ENCODE assay signal across 1 cellular context in genomic region chr17:28571255-28572122, GRCh38.
TF ChIP-seq lines count a peak whose summit lies in the region.

PIGS (minus strand) TSS chr17:28571524; CDS start chr17:28571496, 28 bp downstream.

TF ChIP-seq in HEK293, 187 proteins besides CTCF, POLR2A, EP300 and RAD21 (continued from another document and continues in another):
- no peak for TF ChIP-seq ZNF221 (tag by site-specific recombination; IDR thresholded peaks at IDR 0.05; ENCODE audit: borderline replicate concordance)
- TF ChIP-seq KLF16 (tag by site-specific recombination; IDR thresholded peaks at IDR 0.05): 0 out of 2 replicates have a peak, but pooled peaks have one; percentile 34
- no peak for TF ChIP-seq MYNN (tag by site-specific recombination; IDR thresholded peaks at IDR 0.05; ENCODE audit: borderline replicate concordance)
- TF ChIP-seq ZSCAN5A (tag by site-specific recombination; IDR thresholded peaks at IDR 0.05): no peak
- no peak for TF ChIP-seq ZNF473 (tag by site-specific recombination; IDR thresholded peaks at IDR 0.05)
- TF ChIP-seq, protein P1, sequence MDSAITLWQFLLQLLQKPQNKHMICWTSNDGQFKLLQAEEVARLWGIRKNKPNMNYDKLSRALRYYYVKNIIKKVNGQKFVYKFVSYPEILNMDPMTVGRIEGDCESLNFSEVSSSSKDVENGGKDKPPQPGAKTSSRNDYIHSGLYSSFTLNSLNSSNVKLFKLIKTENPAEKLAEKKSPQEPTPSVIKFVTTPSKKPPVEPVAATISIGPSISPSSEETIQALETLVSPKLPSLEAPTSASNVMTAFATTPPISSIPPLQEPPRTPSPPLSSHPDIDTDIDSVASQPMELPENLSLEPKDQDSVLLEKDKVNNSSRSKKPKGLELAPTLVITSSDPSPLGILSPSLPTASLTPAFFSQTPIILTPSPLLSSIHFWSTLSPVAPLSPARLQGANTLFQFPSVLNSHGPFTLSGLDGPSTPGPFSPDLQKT (IDR thresholded peaks at IDR 0.05; ENCODE audit: borderline replicate concordance, low read depth, low read length): no peak; the same call in 1 of the 2 replicates
- TF ChIP-seq, protein P2, sequence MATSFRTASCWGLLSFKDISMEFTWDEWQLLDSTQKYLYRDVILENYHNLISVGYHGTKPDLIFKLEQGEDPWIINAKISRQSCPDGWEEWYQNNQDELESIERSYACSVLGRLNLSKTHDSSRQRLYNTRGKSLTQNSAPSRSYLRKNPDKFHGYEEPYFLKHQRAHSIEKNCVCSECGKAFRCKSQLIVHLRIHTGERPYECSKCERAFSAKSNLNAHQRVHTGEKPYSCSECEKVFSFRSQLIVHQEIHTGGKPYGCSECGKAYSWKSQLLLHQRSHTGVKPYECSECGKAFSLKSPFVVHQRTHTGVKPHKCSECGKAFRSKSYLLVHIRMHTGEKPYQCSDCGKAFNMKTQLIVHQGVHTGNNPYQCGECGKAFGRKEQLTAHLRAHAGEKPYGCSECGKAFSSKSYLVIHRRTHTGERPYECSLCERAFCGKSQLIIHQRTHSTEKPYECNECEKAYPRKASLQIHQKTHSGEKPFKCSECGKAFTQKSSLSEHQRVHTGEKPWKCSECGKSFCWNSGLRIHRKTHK (tag by site-specific recombination; IDR thresholded peaks at IDR 0.05): no peak
- no peak for TF ChIP-seq ZNF654 (tag by site-specific recombination; IDR thresholded peaks at IDR 0.05; ENCODE audit: low read depth)
- peak; percentile 33; the same call in 1 of the 2 replicates for TF ChIP-seq ZNF76 (tag by site-specific recombination; IDR thresholded peaks at IDR 0.05; ENCODE audit: borderline replicate concordance, low read depth)
- TF ChIP-seq ZNF416 (tag by site-specific recombination; IDR thresholded peaks at IDR 0.05): no peak
- no peak for TF ChIP-seq ZNF792 (tag by site-specific recombination; IDR thresholded peaks at IDR 0.05)
- TF ChIP-seq ZNF558 (tag by site-specific recombination; IDR thresholded peaks at IDR 0.05): no peak
- TF ChIP-seq ZNF341 (tag by site-specific recombination; IDR thresholded peaks at IDR 0.05; ENCODE audit: low read depth): peak; percentile 30; the same call in 1 of the 2 replicates
- peak; percentile 64; the same call in 1 of the 2 replicates for TF ChIP-seq ZEB2 (tag by site-specific recombination; IDR thresholded peaks at IDR 0.05)
- TF ChIP-seq ZNF610 (tag by site-specific recombination; IDR thresholded peaks at IDR 0.05; ENCODE audit: borderline replicate concordance): 0 out of 2 replicates have a peak, but pooled peaks have one; percentile 20
- TF ChIP-seq BCL11A (tag by site-specific recombination; IDR thresholded peaks at IDR 0.05; ENCODE audit: low read depth): no peak
- TF ChIP-seq ZNF138 (tag by site-specific recombination; IDR thresholded peaks at IDR 0.05; ENCODE audit: borderline replicate concordance): no peak
- no peak for TF ChIP-seq ZNF768 (tag by site-specific recombination; IDR thresholded peaks at IDR 0.05)
- TF ChIP-seq ZNF623 (tag by site-specific recombination; IDR thresholded peaks at IDR 0.05): no peak
- TF ChIP-seq ZNF544 (tag by site-specific recombination; IDR thresholded peaks at IDR 0.05): no peak
- TF ChIP-seq, protein P3, sequence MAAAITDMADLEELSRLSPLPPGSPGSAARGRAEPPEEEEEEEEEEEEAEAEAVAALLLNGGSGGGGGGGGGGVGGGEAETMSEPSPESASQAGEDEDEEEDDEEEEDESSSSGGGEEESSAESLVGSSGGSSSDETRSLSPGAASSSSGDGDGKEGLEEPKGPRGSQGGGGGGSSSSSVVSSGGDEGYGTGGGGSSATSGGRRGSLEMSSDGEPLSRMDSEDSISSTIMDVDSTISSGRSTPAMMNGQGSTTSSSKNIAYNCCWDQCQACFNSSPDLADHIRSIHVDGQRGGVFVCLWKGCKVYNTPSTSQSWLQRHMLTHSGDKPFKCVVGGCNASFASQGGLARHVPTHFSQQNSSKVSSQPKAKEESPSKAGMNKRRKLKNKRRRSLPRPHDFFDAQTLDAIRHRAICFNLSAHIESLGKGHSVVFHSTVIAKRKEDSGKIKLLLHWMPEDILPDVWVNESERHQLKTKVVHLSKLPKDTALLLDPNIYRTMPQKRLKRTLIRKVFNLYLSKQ (tag by site-specific recombination; IDR thresholded peaks at IDR 0.05; ENCODE audit: borderline replicate concordance): no peak
- peak; percentile 28; the same call in 1 of the 2 replicates for TF ChIP-seq ZNF449 (tag by site-specific recombination; IDR thresholded peaks at IDR 0.05)
- TF ChIP-seq, protein P4, sequence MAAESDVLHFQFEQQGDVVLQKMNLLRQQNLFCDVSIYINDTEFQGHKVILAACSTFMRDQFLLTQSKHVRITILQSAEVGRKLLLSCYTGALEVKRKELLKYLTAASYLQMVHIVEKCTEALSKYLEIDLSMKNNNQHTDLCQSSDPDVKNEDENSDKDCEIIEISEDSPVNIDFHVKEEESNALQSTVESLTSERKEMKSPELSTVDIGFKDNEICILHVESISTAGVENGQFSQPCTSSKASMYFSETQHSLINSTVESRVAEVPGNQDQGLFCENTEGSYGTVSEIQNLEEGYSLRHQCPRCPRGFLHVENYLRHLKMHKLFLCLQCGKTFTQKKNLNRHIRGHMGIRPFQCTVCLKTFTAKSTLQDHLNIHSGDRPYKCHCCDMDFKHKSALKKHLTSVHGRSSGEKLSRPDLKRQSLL (tag by site-specific recombination; IDR thresholded peaks at IDR 0.05): no peak
- TF ChIP-seq, protein P5, sequence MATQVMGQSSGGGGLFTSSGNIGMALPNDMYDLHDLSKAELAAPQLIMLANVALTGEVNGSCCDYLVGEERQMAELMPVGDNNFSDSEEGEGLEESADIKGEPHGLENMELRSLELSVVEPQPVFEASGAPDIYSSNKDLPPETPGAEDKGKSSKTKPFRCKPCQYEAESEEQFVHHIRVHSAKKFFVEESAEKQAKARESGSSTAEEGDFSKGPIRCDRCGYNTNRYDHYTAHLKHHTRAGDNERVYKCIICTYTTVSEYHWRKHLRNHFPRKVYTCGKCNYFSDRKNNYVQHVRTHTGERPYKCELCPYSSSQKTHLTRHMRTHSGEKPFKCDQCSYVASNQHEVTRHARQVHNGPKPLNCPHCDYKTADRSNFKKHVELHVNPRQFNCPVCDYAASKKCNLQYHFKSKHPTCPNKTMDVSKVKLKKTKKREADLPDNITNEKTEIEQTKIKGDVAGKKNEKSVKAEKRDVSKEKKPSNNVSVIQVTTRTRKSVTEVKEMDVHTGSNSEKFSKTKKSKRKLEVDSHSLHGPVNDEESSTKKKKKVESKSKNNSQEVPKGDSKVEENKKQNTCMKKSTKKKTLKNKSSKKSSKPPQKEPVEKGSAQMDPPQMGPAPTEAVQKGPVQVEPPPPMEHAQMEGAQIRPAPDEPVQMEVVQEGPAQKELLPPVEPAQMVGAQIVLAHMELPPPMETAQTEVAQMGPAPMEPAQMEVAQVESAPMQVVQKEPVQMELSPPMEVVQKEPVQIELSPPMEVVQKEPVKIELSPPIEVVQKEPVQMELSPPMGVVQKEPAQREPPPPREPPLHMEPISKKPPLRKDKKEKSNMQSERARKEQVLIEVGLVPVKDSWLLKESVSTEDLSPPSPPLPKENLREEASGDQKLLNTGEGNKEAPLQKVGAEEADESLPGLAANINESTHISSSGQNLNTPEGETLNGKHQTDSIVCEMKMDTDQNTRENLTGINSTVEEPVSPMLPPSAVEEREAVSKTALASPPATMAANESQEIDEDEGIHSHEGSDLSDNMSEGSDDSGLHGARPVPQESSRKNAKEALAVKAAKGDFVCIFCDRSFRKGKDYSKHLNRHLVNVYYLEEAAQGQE (tag by site-specific recombination; IDR thresholded peaks at IDR 0.05): 0 out of 2 replicates have a peak, but pooled peaks have one; percentile 16
- no peak for TF ChIP-seq ZNF169 (tag by site-specific recombination; IDR thresholded peaks at IDR 0.05)
- peak; percentile 88 for TF ChIP-seq ZNF366 (tag by site-specific recombination; conservative IDR thresholded peaks at IDR 0.05)
- TF ChIP-seq ZNF148 (tag by site-specific recombination; IDR thresholded peaks at IDR 0.05; ENCODE audit: borderline replicate concordance): no peak
- no peak for TF ChIP-seq ZNF350 (tag by site-specific recombination; IDR thresholded peaks at IDR 0.05)
- peak; percentile 98 for TF ChIP-seq ZBTB48 (tag by site-specific recombination; IDR thresholded peaks at IDR 0.05)
- TF ChIP-seq ZNF791 (tag by site-specific recombination; IDR thresholded peaks at IDR 0.05): no peak
- no peak for TF ChIP-seq GLI2 (tag by site-specific recombination; IDR thresholded peaks at IDR 0.05; ENCODE audit: borderline replicate concordance, low read depth)
- TF ChIP-seq ZNF596 (tag by site-specific recombination; IDR thresholded peaks at IDR 0.05): no peak
- TF ChIP-seq ZNF707 (tag by site-specific recombination; IDR thresholded peaks at IDR 0.05): no peak
- TF ChIP-seq, protein P6, sequence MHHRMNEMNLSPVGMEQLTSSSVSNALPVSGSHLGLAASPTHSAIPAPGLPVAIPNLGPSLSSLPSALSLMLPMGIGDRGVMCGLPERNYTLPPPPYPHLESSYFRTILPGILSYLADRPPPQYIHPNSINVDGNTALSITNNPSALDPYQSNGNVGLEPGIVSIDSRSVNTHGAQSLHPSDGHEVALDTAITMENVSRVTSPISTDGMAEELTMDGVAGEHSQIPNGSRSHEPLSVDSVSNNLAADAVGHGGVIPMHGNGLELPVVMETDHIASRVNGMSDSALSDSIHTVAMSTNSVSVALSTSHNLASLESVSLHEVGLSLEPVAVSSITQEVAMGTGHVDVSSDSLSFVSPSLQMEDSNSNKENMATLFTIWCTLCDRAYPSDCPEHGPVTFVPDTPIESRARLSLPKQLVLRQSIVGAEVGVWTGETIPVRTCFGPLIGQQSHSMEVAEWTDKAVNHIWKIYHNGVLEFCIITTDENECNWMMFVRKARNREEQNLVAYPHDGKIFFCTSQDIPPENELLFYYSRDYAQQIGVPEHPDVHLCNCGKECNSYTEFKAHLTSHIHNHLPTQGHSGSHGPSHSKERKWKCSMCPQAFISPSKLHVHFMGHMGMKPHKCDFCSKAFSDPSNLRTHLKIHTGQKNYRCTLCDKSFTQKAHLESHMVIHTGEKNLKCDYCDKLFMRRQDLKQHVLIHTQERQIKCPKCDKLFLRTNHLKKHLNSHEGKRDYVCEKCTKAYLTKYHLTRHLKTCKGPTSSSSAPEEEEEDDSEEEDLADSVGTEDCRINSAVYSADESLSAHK (tag by site-specific recombination; IDR thresholded peaks at IDR 0.05): no peak
- no peak for TF ChIP-seq ZNF529 (tag by site-specific recombination; IDR thresholded peaks at IDR 0.05; ENCODE audit: insufficient replicate concordance)
- TF ChIP-seq KLF1 (tag by site-specific recombination; IDR thresholded peaks at IDR 0.05): no peak
- peak; percentile 50; the same call in 1 of the 2 replicates for TF ChIP-seq MZF1 (tag by site-specific recombination; IDR thresholded peaks at IDR 0.05; ENCODE audit: borderline replicate concordance)
- TF ChIP-seq ZFP69B (tag by site-specific recombination; IDR thresholded peaks at IDR 0.05): no peak
- TF ChIP-seq, protein P7, sequence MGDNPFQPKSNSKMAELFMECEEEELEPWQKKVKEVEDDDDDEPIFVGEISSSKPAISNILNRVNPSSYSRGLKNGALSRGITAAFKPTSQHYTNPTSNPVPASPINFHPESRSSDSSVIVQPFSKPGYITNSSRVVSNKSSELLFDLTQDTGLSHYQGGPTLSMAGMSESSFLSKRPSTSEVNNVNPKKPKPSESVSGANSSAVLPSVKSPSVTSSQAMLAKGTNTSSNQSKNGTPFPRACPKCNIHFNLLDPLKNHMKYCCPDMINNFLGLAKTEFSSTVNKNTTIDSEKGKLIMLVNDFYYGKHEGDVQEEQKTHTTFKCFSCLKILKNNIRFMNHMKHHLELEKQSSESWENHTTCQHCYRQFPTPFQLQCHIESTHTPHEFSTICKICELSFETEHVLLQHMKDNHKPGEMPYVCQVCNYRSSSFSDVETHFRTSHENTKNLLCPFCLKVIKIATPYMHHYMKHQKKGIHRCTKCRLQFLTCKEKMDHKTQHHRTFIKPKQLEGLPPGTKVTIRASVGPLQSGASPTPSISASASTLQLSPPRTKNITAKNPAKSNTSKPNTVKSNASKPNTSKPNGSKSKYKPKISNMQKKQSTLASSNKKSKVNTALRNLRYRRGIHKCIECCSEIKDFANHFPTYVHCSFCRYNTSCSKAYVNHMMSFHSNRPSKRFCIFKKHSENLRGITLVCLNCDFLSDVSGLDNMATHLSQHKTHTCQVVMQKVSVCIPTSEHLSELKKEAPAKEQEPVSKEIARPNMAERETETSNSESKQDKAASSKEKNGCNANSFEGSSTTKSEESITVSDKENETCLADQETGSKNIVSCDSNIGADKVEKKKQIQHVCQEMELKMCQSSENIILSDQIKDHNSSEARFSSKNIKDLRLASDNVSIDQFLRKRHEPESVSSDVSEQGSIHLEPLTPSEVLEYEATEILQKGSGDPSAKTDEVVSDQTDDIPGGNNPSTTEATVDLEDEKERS (tag by site-specific recombination; IDR thresholded peaks at IDR 0.05): no peak
